2 cellular contexts compared by ENCODE assay signal in genomic region chr13:27194209-27194608, GRCh38.
A peak's percentile ranks its signal among the peaks of the same experiment; 100 is the strongest.
TF ChIP-seq lines count a peak whose summit lies in the region.

No MANE protein-coding gene starts in this region.

TF ChIP-seq in IMR-90, 13 proteins besides CTCF, POLR2A, EP300 and RAD21:
- TF ChIP-seq ELK1 (IDR thresholded peaks at IDR 0.05; ENCODE audit: borderline replicate concordance, low read depth, low read length) (no peak), CEBPB (IDR thresholded peaks at IDR 0.05; ENCODE audit: low read depth, low read length) (peak; percentile 96), RCOR1 (IDR thresholded peaks at IDR 0.05; ENCODE audit: insufficient replicate concordance, low read length) (no peak), BHLHE40 (IDR thresholded peaks at IDR 0.05; ENCODE audit: low read depth, low read length) (no peak), MAZ (IDR thresholded peaks at IDR 0.05; ENCODE audit: borderline replicate concordance, low read depth, low read length) (no peak), MXI1 (IDR thresholded peaks at IDR 0.05; ENCODE audit: borderline replicate concordance, low read depth, low read length) (no peak), FOS (IDR thresholded peaks at IDR 0.05; ENCODE audit: low read depth, low read length) (no peak), CHD1 (IDR thresholded peaks at IDR 0.05; ENCODE audit: low read depth, low read length) (no peak), MAFK (IDR thresholded peaks at IDR 0.05; ENCODE audit: low read depth, low read length) (no peak)
TF ChIP-seq in IMR-90: peak in this region for 1.

TF ChIP-seq in HepG2, 621 proteins besides CTCF, POLR2A, EP300 and RAD21:
- TF ChIP-seq ZSCAN29 (CRISPR knock-in tag; conservative IDR thresholded peaks at IDR 0.05) = no peak
- no peak for TF ChIP-seq ZNF782 (CRISPR knock-in tag; IDR thresholded peaks at IDR 0.05; ENCODE audit: borderline replicate concordance)
- no peak for TF ChIP-seq SMAD9 (CRISPR knock-in tag; IDR thresholded peaks at IDR 0.05)
- no peak for TF ChIP-seq STAT5B (CRISPR knock-in tag; IDR thresholded peaks at IDR 0.05)
- TF ChIP-seq CEBPB (IDR thresholded peaks at IDR 0.05; ENCODE audit: borderline replicate concordance, low read depth, low read length) = peak; percentile 87
- TF ChIP-seq ZNF224 (CRISPR knock-in tag; IDR thresholded peaks at IDR 0.05) = no peak
- TF ChIP-seq ZFP82 (CRISPR knock-in tag; IDR thresholded peaks at IDR 0.05; ENCODE audit: borderline replicate concordance) = no peak
- peak; percentile 49; the same call in 1 of the 2 replicates for TF ChIP-seq CEBPG (CRISPR knock-in tag; IDR thresholded peaks at IDR 0.05)
- TF ChIP-seq SALL2 (CRISPR knock-in tag; IDR thresholded peaks at IDR 0.05) = no peak
- no peak for TF ChIP-seq ZNF550 (CRISPR knock-in tag; IDR thresholded peaks at IDR 0.05; ENCODE audit: borderline replicate concordance)
- TF ChIP-seq SSRP1 (CRISPR knock-in tag; IDR thresholded peaks at IDR 0.05) = no peak
- no peak for TF ChIP-seq ASH2L (IDR thresholded peaks at IDR 0.05; ENCODE audit: insufficient read length, low read depth, low read length)
- TF ChIP-seq ZSCAN30 (CRISPR knock-in tag; IDR thresholded peaks at IDR 0.05) = no peak
